23 cellular contexts compared by ENCODE assay signal in the genomic region with DNA sequence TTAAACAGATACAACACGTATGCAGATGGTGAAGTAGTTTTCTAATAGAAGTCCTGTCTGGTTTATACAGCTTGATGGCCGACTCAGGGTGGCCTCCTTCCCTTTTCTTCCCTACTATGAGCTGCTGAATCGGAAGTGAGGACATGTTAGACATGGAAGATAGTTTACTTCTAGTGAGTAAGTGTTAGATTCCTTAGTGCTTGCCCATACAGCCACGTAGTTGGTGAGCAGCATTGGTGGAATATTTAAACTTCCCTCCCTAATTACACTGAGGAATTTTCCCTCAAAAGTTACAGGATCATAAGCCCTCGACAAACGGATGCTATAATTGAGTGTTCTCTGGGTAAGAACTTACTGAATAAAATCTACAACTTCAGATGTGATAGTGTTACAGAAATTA. TPM values are rescaled to one million over a fixed set of nuclear protein-coding genes. Genes with fewer than 3 reads are reported as not detected.
DNase-seq lines count a peak whose midpoint lies in the region; TF ChIP-seq lines count a peak whose summit lies in the region.
"Had no signal": no experiment of that assay in that cellular context is flagged by ENCODE, and none has a peak within 500 bp of the region (broad histone marks: within the 10 kb centered on the region; RNA-seq: fewer than 3 reads in every experiment).

No MANE protein-coding gene starts in this region.

- no peak for TF ChIP-seq CTCF in chondrocyte (IDR thresholded peaks at IDR 0.05)
- no peak for TF ChIP-seq CTCF in CD14-positive monocyte (IDR thresholded peaks at IDR 0.05)

- no peak overlapping the region for H2BK120ac ChIP-seq in mesendoderm (ENCODE audit: low read depth, low read length)

- H3K23ac ChIP-seq in mesendoderm (ENCODE audit: low read length) = no peak overlapping the region

- DNase-seq in AG08396 (ENCODE audit: low spot score) = peak; percentile 47
- peak; percentile 82 for DNase-seq in HS-5 (ENCODE audit: low read depth)
- no peak for DNase-seq in chondrocyte (ENCODE audit: low spot score)
- DNase-seq in mesendoderm = peak; percentile 94
- no peak for DNase-seq in activated naive CD4-positive, alpha-beta T cell treated with Interleukin-2 at 50 U/mL for 16 hours
- no peak for DNase-seq in effector memory CD4-positive, alpha-beta T cell
- DNase-seq in CD14-positive monocyte (ENCODE audit: low spot score) = no peak
- no peak for DNase-seq in activated CD4-positive, alpha-beta memory T cell treated with anti-CD3 and anti-CD28 coated beads for 36 hours
- DNase-seq: ACHN; activated effector memory CD4-positive, alpha-beta T cell treated with anti-CD3 and anti-CD28 coated beads, Interleukin-2, amount 50 U/mL, for 16 hours; amygdala; CD8-positive, alpha-beta T cell; DMS79; endodermal cell; midbrain; NCI-H1436; NCI-H748 treated with DMSO at 0.1 percent for 48 hours; SHP77; spleen had no signal

- no peak overlapping the region for H3K4me3 ChIP-seq in mesendoderm (ENCODE audit: low read length)
- H3K4me3 ChIP-seq in effector memory CD4-positive, alpha-beta T cell (ENCODE audit: insufficient read depth, low read depth, low read length, poor library complexity, severe bottlenecking) = no peak overlapping the region
- H3K4me3 ChIP-seq: GM23338, prostate gland, spleen had no signal

- intact Hi-C loops in CD14-positive monocyte (cut with micrococcal nuclease) = no loop called here
- intact Hi-C loops in activated CD4-positive, alpha-beta memory T cell treated with anti-CD3 and anti-CD28 coated beads for 36 hours (cut with micrococcal nuclease) = no loop called here

- no peak overlapping the region for H3K56ac ChIP-seq in mesendoderm (ENCODE audit: low read length)

- no peaks in the 10 kb centered on the region for H3K79me1 ChIP-seq in mesendoderm (ENCODE audit: low read length)

- no peak overlapping the region for H2AK5ac ChIP-seq in mesendoderm (ENCODE audit: low read length)

- no CpG with 5 or more reads among the region's 6 CpGs for WGBS in mesendoderm (ENCODE audit: extremely low coverage, insufficient coverage, low lambda C conversion rate)

- no peak overlapping the region for H2BK15ac ChIP-seq in mesendoderm (replicated peaks; ENCODE audit: low read depth)

- H3K27me3 ChIP-seq in mesendoderm (ENCODE audit: insufficient read depth, low read length, poor library complexity) = no peaks in the 10 kb centered on the region
- no peaks in the 10 kb centered on the region for H3K27me3 ChIP-seq in effector memory CD4-positive, alpha-beta T cell (replicated peaks; ENCODE audit: control insufficient read depth, insufficient read depth, low read length, poor library complexity, severe bottlenecking)
- H3K27me3 ChIP-seq: spleen had no signal

- H3K27ac Mint-ChIP-seq in chondrocyte (ENCODE audit: unreplicated experiment) (peak overlapping the region; percentile 55), CD14-positive monocyte (no peak overlapping the region)
- no peak overlapping the region for H3K27ac Mint-ChIP-seq in activated CD4-positive, alpha-beta memory T cell treated with anti-CD3 and anti-CD28 coated beads for 36 hours
- H3K27ac Mint-ChIP-seq: CD8-positive, alpha-beta T cell; T-helper 1 cell treated with Interleukin-12 subunit alpha and Interleukin-12 subunit beta and Interleukin-4 antibody, amounts not matched to agents 30 μg/mL and 1 μg/mL, for 36 hours had no signal

- H3K79me2 ChIP-seq in mesendoderm (ENCODE audit: control insufficient read depth, insufficient read depth, low read length) = no peaks in the 10 kb centered on the region

- POLR2A ChIA-PET in activated CD4-positive, alpha-beta memory T cell treated with anti-CD3 and anti-CD28 coated beads for 36 hours (lab: Charles Lee) = no interaction called here

- H3K27me3 Mint-ChIP-seq in chondrocyte (ENCODE audit: low read depth) = no peaks in the 10 kb centered on the region
- peaks cover 0 to 2% (median 0%) of the 10 kb centered on the region in 3 donors for H3K27me3 Mint-ChIP-seq in CD14-positive monocyte (ENCODE audit: low read depth in 3 of 3)
- no peaks in the 10 kb centered on the region for H3K27me3 Mint-ChIP-seq in activated CD4-positive, alpha-beta memory T cell treated with anti-CD3 and anti-CD28 coated beads for 36 hours

- H3K9me3 Mint-ChIP-seq in chondrocyte (ENCODE audit: low read depth) = peaks cover 2% of the 10 kb centered on the region
- H3K9me3 Mint-ChIP-seq in CD14-positive monocyte = peaks cover 0 to 2% (median 0%) of the 10 kb centered on the region in 7 donors
- no peaks in the 10 kb centered on the region for H3K9me3 Mint-ChIP-seq in activated CD4-positive, alpha-beta memory T cell treated with anti-CD3 and anti-CD28 coated beads for 36 hours
- H3K9me3 Mint-ChIP-seq: CD8-positive, alpha-beta T cell; GM23338; neural crest cell; T-helper 1 cell treated with Interleukin-12 subunit alpha and Interleukin-12 subunit beta and Interleukin-4 antibody, amounts not matched to agents 30 μg/mL and 1 μg/mL, for 36 hours had no signal

- no peak overlapping the region for H3K4ac ChIP-seq in mesendoderm (ENCODE audit: low read depth, low read length)

- no peak overlapping the region for H3K4me2 ChIP-seq in mesendoderm (ENCODE audit: low read length)
- H3K4me2 ChIP-seq: GM23338 had no signal

- no peak overlapping the region for H2BK5ac ChIP-seq in mesendoderm (ENCODE audit: low read length)

- CTCF ChIA-PET in activated CD4-positive, alpha-beta memory T cell treated with anti-CD3 and anti-CD28 coated beads for 36 hours (lab: Charles Lee) = no interaction called here

- H3K9me3 ChIP-seq in effector memory CD4-positive, alpha-beta T cell (ENCODE audit: control insufficient read depth, low read length) = no peaks in the 10 kb centered on the region
- H3K9me3 ChIP-seq: prostate gland, spleen had no signal

- H3K4me3 Mint-ChIP-seq in chondrocyte (ENCODE audit: unreplicated experiment) = no peak overlapping the region
- no peak overlapping the region for H3K4me3 Mint-ChIP-seq in CD14-positive monocyte
- H3K4me3 Mint-ChIP-seq in activated CD4-positive, alpha-beta memory T cell treated with anti-CD3 and anti-CD28 coated beads for 36 hours = no peak overlapping the region
- H3K4me3 Mint-ChIP-seq: CD8-positive, alpha-beta T cell; endodermal cell; GM23338; neural crest cell; T-helper 1 cell treated with Interleukin-12 subunit alpha and Interleukin-12 subunit beta and Interleukin-4 antibody, amounts not matched to agents 30 μg/mL and 1 μg/mL, for 36 hours had no signal

- H4K5ac ChIP-seq in mesendoderm (ENCODE audit: low read length) = no peak overlapping the region

- H3K4me1 Mint-ChIP-seq in chondrocyte (ENCODE audit: low read depth) (peaks cover 51% of the 10 kb centered on the region), CD14-positive monocyte (peaks cover 3% of the 10 kb centered on the region)
- H3K4me1 Mint-ChIP-seq in activated CD4-positive, alpha-beta memory T cell treated with anti-CD3 and anti-CD28 coated beads for 36 hours (ENCODE audit: low read depth) = no peaks in the 10 kb centered on the region
- H3K4me1 Mint-ChIP-seq: GM23338, neural crest cell had no signal

- no peak overlapping the region for H3K27ac ChIP-seq in mesendoderm (ENCODE audit: low read depth, low read length)
- H3K27ac ChIP-seq in effector memory CD4-positive, alpha-beta T cell (ENCODE audit: insufficient read depth, low read length, poor library complexity, severe bottlenecking) = no peak overlapping the region
- H3K27ac ChIP-seq: prostate gland, spleen had no signal

- H4K8ac ChIP-seq in mesendoderm (ENCODE audit: low read depth, low read length) = no peak overlapping the region

- no peak overlapping the region for H3K18ac ChIP-seq in mesendoderm (ENCODE audit: low read length)

- H3K4me1 ChIP-seq in mesendoderm (ENCODE audit: control insufficient read depth, low read depth, low read length) = no peaks in the 10 kb centered on the region
- H3K4me1 ChIP-seq in effector memory CD4-positive, alpha-beta T cell (ENCODE audit: control insufficient read depth, insufficient read depth, low read length, poor library complexity, severe bottlenecking) = no peaks in the 10 kb centered on the region
- H3K4me1 ChIP-seq: prostate gland, spleen had no signal

- H3K36me3 Mint-ChIP-seq in chondrocyte (ENCODE audit: low read depth) = no peaks in the 10 kb centered on the region
- H3K36me3 Mint-ChIP-seq in CD14-positive monocyte = peaks cover 16 to 20% of the 10 kb centered on the region in 2 donors
- H3K36me3 Mint-ChIP-seq in activated CD4-positive, alpha-beta memory T cell treated with anti-CD3 and anti-CD28 coated beads for 36 hours = peaks cover 18% of the 10 kb centered on the region

- H3K9ac ChIP-seq in mesendoderm (ENCODE audit: low read length) = no peak overlapping the region

- H3K36me3 ChIP-seq in mesendoderm (ENCODE audit: control insufficient read depth, insufficient read depth, low read length) = no peaks in the 10 kb centered on the region
- H3K36me3 ChIP-seq in effector memory CD4-positive, alpha-beta T cell (ENCODE audit: control insufficient read depth, insufficient read depth, low read length) = no peaks in the 10 kb centered on the region
- H3K36me3 ChIP-seq: prostate gland had no signal

RNA-seq across cellular contexts. Expression of a gene that starts 52.1 kb away (rescaled TPM):
- total RNA-seq in chondrocyte = 28.8 to 33.6 TPM (median 30.0 TPM) in 3 replicates
- polyA plus RNA-seq in mesendoderm (2013, experiment 1 of 2) = 16.6 TPM
- 17.8 TPM for polyA plus RNA-seq in mesendoderm (2013, experiment 2 of 2)
- 10 to 100 TPM; 15.5 to 19.5 TPM for polyA plus RNA-seq in CD14-positive monocyte
- total RNA-seq in activated CD4-positive, alpha-beta memory T cell treated with anti-CD3 and anti-CD28 coated beads for 36 hours = 10 to 100 TPM; 38.0 to 41.1 TPM

Comparison
In these comparisons a context has a peak if more than half of its experiments do, and no peak if none do; other contexts are left out.
1. DNase-seq: peak in AG08396 (single experiment), HS-5 (single experiment) and mesendoderm (single experiment); none in chondrocyte (single experiment), activated naive CD4-positive, alpha-beta T cell treated with Interleukin-2 at 50 U/mL for 16 hours (single experiment), effector memory CD4-positive, alpha-beta T cell (0 of 3), CD14-positive monocyte (single experiment) and activated CD4-positive, alpha-beta memory T cell treated with anti-CD3 and anti-CD28 coated beads for 36 hours (single experiment).